Comparison of ENCODE assay signal across 1 cellular context in genomic region chr7:66075590-66076458, GRCh38.
TF ChIP-seq lines count a peak whose summit lies in the region.

Gene ASL (plus strand): TSS chr7:66075819. CDS start chr7:66076082, 263 bp downstream.

TF ChIP-seq in K562, 482 proteins besides CTCF, POLR2A, EP300 and RAD21 (continued from another document and continues in another):
- TF ChIP-seq ZNF609 (CRISPR knock-in tag; IDR thresholded peaks at IDR 0.05; ENCODE audit: borderline replicate concordance) (no peak), RBM17 (IDR thresholded peaks at IDR 0.05; ENCODE audit: borderline replicate concordance, low read depth, low read length) (no peak), ZNF583 (CRISPR knock-in tag; IDR thresholded peaks at IDR 0.05) (no peak), ZNF124 (CRISPR knock-in tag; IDR thresholded peaks at IDR 0.05) (no peak), MAX (CRISPR knock-in tag; IDR thresholded peaks at IDR 0.05) (peak; percentile 84), CCNT2 (IDR thresholded peaks at IDR 0.05; ENCODE audit: borderline replicate concordance, extremely low read depth, insufficient read length, low read depth, low read length) (peak; percentile 94), SLC30A9 (CRISPR knock-in tag; IDR thresholded peaks at IDR 0.05) (no peak), HDAC2 (IDR thresholded peaks at IDR 0.05) (peak; percentile 64), ZNF217 (CRISPR knock-in tag; IDR thresholded peaks at IDR 0.05) (no peak), RNF219 (CRISPR knock-in tag; IDR thresholded peaks at IDR 0.05) (no peak), ZNF24 (IDR thresholded peaks at IDR 0.05) (no peak), NCOA6 (IDR thresholded peaks at IDR 0.05) (no peak), TSHZ1 (CRISPR knock-in tag; IDR thresholded peaks at IDR 0.05) (no peak), PRMT5 (CRISPR knock-in tag; IDR thresholded peaks at IDR 0.05) (no peak), TRIM28 (IDR thresholded peaks at IDR 0.05) (no peak), THAP12 (CRISPR knock-in tag; IDR thresholded peaks at IDR 0.05) (peak; percentile 94), DEAF1 (CRISPR knock-in tag; IDR thresholded peaks at IDR 0.05) (no peak), NBN (IDR thresholded peaks at IDR 0.05; ENCODE audit: low read depth) (no peak), E2F3 (CRISPR knock-in tag; IDR thresholded peaks at IDR 0.05) (no peak), CREB3L1 (IDR thresholded peaks at IDR 0.05; ENCODE audit: borderline replicate concordance, low read depth) (peak; percentile 32; the same call in 1 of the 2 replicates), KHSRP (IDR thresholded peaks at IDR 0.05) (no peak), ZNF143 (CRISPR knock-in tag; IDR thresholded peaks at IDR 0.05) (no peak), ZNF76 (CRISPR knock-in tag; IDR thresholded peaks at IDR 0.05; ENCODE audit: borderline replicate concordance) (no peak), GTF2E2 (tag; IDR thresholded peaks at IDR 0.05) (peak; percentile 63; the same call in 1 of the 2 replicates), ZZZ3 (IDR thresholded peaks at IDR 0.05) (no peak), RBM15 (IDR thresholded peaks at IDR 0.05; ENCODE audit: insufficient read depth, low read length) (no peak), ZNF79 (CRISPR knock-in tag; IDR thresholded peaks at IDR 0.05; ENCODE audit: low read depth) (no peak), ZBTB17 (CRISPR knock-in tag; IDR thresholded peaks at IDR 0.05) (peak; percentile 84), ATF7 (IDR thresholded peaks at IDR 0.05) (peak; percentile 93), CLOCK (CRISPR knock-in tag; IDR thresholded peaks at IDR 0.05; ENCODE audit: borderline replicate concordance) (no peak), USF2 (CRISPR knock-in tag; IDR thresholded peaks at IDR 0.05) (no peak), HEY1 (CRISPR knock-in tag; IDR thresholded peaks at IDR 0.05; ENCODE audit: borderline replicate concordance) (no peak), ZNF212 (CRISPR knock-in tag; IDR thresholded peaks at IDR 0.05) (no peak), HDAC3 (IDR thresholded peaks at IDR 0.05; ENCODE audit: borderline replicate concordance, partially characterized antibody) (no peak), CREBBP (IDR thresholded peaks at IDR 0.05; ENCODE audit: low read depth, low read length) (no peak), ZBTB9 (CRISPR knock-in tag; IDR thresholded peaks at IDR 0.05) (no peak), ZBTB12 (CRISPR knock-in tag; IDR thresholded peaks at IDR 0.05) (0 out of 2 replicates have a peak, but pooled peaks have one; percentile 40), EHMT2 (IDR thresholded peaks at IDR 0.05) (no peak)
